ENCODE assay signal across 1 cellular context in genomic region chr6:147209762-147210449, GRCh38.
TF ChIP-seq lines count a peak whose summit lies in the region.

No MANE protein-coding gene starts in this region.

TF ChIP-seq in HEK293, 187 proteins besides CTCF, POLR2A, EP300 and RAD21 (continued from another document):
- 0 out of 2 replicates have a peak, but pooled peaks have one; percentile 10 for TF ChIP-seq PRDM10 (tag by site-specific recombination; IDR thresholded peaks at IDR 0.05)
- TF ChIP-seq PRDM6 (tag by site-specific recombination; IDR thresholded peaks at IDR 0.05): peak; percentile 76
